ENCODE assay signal across 33 cellular contexts in the genomic region with DNA sequence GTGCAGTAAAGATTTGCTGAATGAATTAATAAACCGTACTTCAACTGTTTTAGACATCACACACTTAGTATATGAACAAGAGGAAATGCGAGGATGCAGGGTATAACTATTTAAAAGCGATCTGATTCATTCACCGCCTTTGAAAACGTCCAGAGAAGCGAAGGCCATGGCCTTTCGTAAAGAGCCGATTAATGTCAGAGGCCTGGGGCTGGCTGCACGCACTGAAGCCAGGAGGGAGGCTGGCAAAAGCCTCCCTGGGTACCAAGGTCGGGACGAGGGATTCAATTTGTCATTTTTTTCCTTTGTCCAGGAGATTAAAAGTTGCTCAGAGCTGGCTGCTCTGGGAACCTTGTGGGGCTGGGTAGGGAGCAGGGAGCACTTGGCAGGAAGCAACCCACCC.
"Had no signal": no experiment of that assay in that cellular context is flagged by ENCODE, and none has a peak within 500 bp of the region (broad histone marks: within the 10 kb centered on the region; RNA-seq: fewer than 3 reads in every experiment).

No MANE protein-coding gene starts in this region.

- H3K27me3 ChIP-seq: body of pancreas, brain microvascular endothelial cell, cardiac muscle cell had no signal

- DNase-seq: activated B cell treated with CpG ODN at 0.5 μM for 24 hours; activated CD4-positive, alpha-beta memory T cell treated with anti-CD3 and anti-CD28 coated beads for 36 hours; activated CD4-positive, alpha-beta T cell treated with anti-CD3 and anti-CD28 coated beads for 4 hours; activated CD4-positive, alpha-beta T cell treated with anti-CD3 and anti-CD28 coated beads, Interleukin-2, amount 10 ng/mL, durations not matched to agents 24 days and 14 days; activated CD4-positive, alpha-beta T cell treated with anti-CD3 and anti-CD28 coated beads, Interleukin-2, amount 50 U/mL, for 1 hour; activated CD4-positive, alpha-beta T cell treated with anti-CD3 and anti-CD28 coated beads, Interleukin-2, amount 50 U/mL, for 4 hours; activated CD4-positive, CD25-positive, alpha-beta regulatory T cell treated with anti-CD3 and anti-CD28 coated beads, Interleukin-2, amount 50 U/mL, for 72 hours; activated CD8-positive, alpha-beta memory T cell treated with anti-CD3 and anti-CD28 coated beads, Interleukin-2, amount 50 U/mL, for 4 hours; activated effector memory CD4-positive, alpha-beta T cell treated with anti-CD3 and anti-CD28 coated beads, Interleukin-2, amount 50 U/mL, for 16 hours; activated gamma-delta T cell treated with Interleukin-2 at 50 U/mL for 16 hours; activated naive CD4-positive, alpha-beta T cell; activated naive CD4-positive, alpha-beta T cell treated with anti-CD3 and anti-CD28 coated beads for 36 hours; activated naive CD4-positive, alpha-beta T cell treated with anti-CD3 and anti-CD28 coated beads, Interleukin-2, amount 50 U/mL, for 16 hours; activated naive CD8-positive, alpha-beta T cell treated with anti-CD3 and anti-CD28 coated beads for 36 hours; activated T-cell treated with anti-CD3 and anti-CD28 coated beads for 4 hours; activated T-cell treated with anti-CD3 and anti-CD28 coated beads, Interleukin-2, amount 50 U/mL, for 1 hour; activated T-cell treated with anti-CD3 and anti-CD28 coated beads, Interleukin-2, amount 50 U/mL, for 4 hours; activated T-cell treated with anti-CD3 and anti-CD28 coated beads, Interleukin-2, amount 50 U/mL, for 72 hours; amniotic stem cell; body of pancreas; brain microvascular endothelial cell; central memory CD4-positive, alpha-beta T cell; SW 1271; T-helper 1 cell; T-helper 2 cell; T-helper 9 cell had no signal

- H3K4me3 ChIP-seq: body of pancreas, cardiac muscle cell had no signal

- H3K4me1 Mint-ChIP-seq: activated B cell treated with CpG ODN at 0.5 μM for 24 hours; activated CD4-positive, alpha-beta T cell treated with anti-CD3 and anti-CD28 coated beads, Interleukin-2, amount 10 ng/mL, durations not matched to agents 24 days and 14 days; activated T-helper 17 cell treated with anti-CD3 and anti-CD28 coated beads, Interleukin-2, amount 50 U/mL, for 72 hours had no signal

- H3K36me3 ChIP-seq: brain microvascular endothelial cell, cardiac muscle cell had no signal

- H3K9me3 Mint-ChIP-seq: activated B cell treated with CpG ODN at 0.5 μM for 24 hours; activated CD4-positive, alpha-beta memory T cell treated with anti-CD3 and anti-CD28 coated beads for 36 hours; activated CD4-positive, alpha-beta T cell treated with anti-CD3 and anti-CD28 coated beads, Interleukin-2, amount 10 ng/mL, durations not matched to agents 24 days and 14 days; activated naive CD4-positive, alpha-beta T cell treated with anti-CD3 and anti-CD28 coated beads for 36 hours; activated naive CD8-positive, alpha-beta T cell treated with anti-CD3 and anti-CD28 coated beads for 36 hours; activated T-cell treated with anti-CD3 and anti-CD28 coated beads, Interleukin-2, amount 50 U/mL, for 4 hours; activated T-helper 1 cell treated with anti-CD3 and anti-CD28 coated beads, Interleukin-12 subunit alpha, Interleukin-12 subunit beta, Interleukin-2, Interleukin-4 antibody, amounts not matched to agents 30 ng/mL and 10 ng/mL and 1 ng/mL, durations not matched to agents 14 hours and 24 hours and 36 hours; activated T-helper 17 cell treated with anti-CD3 and anti-CD28 coated beads, Interleukin-2, amount 50 U/mL, for 72 hours; T-helper 1 cell treated with Interleukin-12 subunit alpha and Interleukin-12 subunit beta and Interleukin-4 antibody, amounts not matched to agents 30 μg/mL and 1 μg/mL, for 36 hours; T-helper 2 cell treated with Interferon-gamma antibody and Interleukin-4, amounts not matched to agents 5 μg/mL and 100 μg/mL, for 36 hours had no signal

- H3K27ac ChIP-seq: body of pancreas, brain microvascular endothelial cell, cardiac muscle cell, VCaP had no signal

- H3K27ac Mint-ChIP-seq: activated B cell treated with CpG ODN at 0.5 μM for 24 hours; activated CD4-positive, alpha-beta memory T cell treated with anti-CD3 and anti-CD28 coated beads for 36 hours; activated CD4-positive, alpha-beta T cell treated with anti-CD3 and anti-CD28 coated beads, Interleukin-2, amount 10 ng/mL, durations not matched to agents 24 days and 14 days; activated naive CD4-positive, alpha-beta T cell treated with anti-CD3 and anti-CD28 coated beads for 36 hours; activated naive CD4-positive, alpha-beta T cell treated with anti-CD3 and anti-CD28 coated beads, Interleukin-2, amount 50 U/mL, for 72 hours; activated naive CD8-positive, alpha-beta T cell treated with anti-CD3 and anti-CD28 coated beads for 36 hours; activated T-cell treated with anti-CD3 and anti-CD28 coated beads, Interleukin-2, amount 50 U/mL, for 72 hours; activated T-helper 1 cell treated with anti-CD3 and anti-CD28 coated beads, Interleukin-12 subunit alpha, Interleukin-12 subunit beta, Interleukin-2, Interleukin-4 antibody, amounts not matched to agents 30 ng/mL and 10 ng/mL and 1 ng/mL, durations not matched to agents 14 hours and 24 hours and 36 hours; activated T-helper 17 cell treated with anti-CD3 and anti-CD28 coated beads, Interleukin-2, amount 50 U/mL, for 72 hours; T-helper 1 cell treated with Interleukin-12 subunit alpha and Interleukin-12 subunit beta and Interleukin-4 antibody, amounts not matched to agents 30 μg/mL and 1 μg/mL, for 36 hours; T-helper 2 cell treated with Interferon-gamma antibody and Interleukin-4, amounts not matched to agents 5 μg/mL and 100 μg/mL, for 36 hours had no signal

- H3K9me3 ChIP-seq: body of pancreas had no signal

- H3K4me3 Mint-ChIP-seq: activated B cell treated with CpG ODN at 0.5 μM for 24 hours; activated CD4-positive, alpha-beta memory T cell treated with anti-CD3 and anti-CD28 coated beads for 36 hours; activated CD4-positive, alpha-beta T cell treated with anti-CD3 and anti-CD28 coated beads, Interleukin-2, amount 10 ng/mL, durations not matched to agents 24 days and 14 days; activated naive CD4-positive, alpha-beta T cell treated with anti-CD3 and anti-CD28 coated beads for 36 hours; activated naive CD8-positive, alpha-beta T cell treated with anti-CD3 and anti-CD28 coated beads for 36 hours; activated T-cell treated with anti-CD3 and anti-CD28 coated beads, Interleukin-2, amount 50 U/mL, for 4 hours; activated T-cell treated with anti-CD3 and anti-CD28 coated beads, Interleukin-2, amount 50 U/mL, for 72 hours; activated T-helper 1 cell treated with anti-CD3 and anti-CD28 coated beads, Interleukin-12 subunit alpha, Interleukin-12 subunit beta, Interleukin-2, Interleukin-4 antibody, amounts not matched to agents 30 ng/mL and 10 ng/mL and 1 ng/mL, durations not matched to agents 14 hours and 24 hours and 36 hours; activated T-helper 17 cell treated with anti-CD3 and anti-CD28 coated beads, Interleukin-2, amount 50 U/mL, for 72 hours; T-helper 1 cell treated with Interleukin-12 subunit alpha and Interleukin-12 subunit beta and Interleukin-4 antibody, amounts not matched to agents 30 μg/mL and 1 μg/mL, for 36 hours; T-helper 2 cell treated with Interferon-gamma antibody and Interleukin-4, amounts not matched to agents 5 μg/mL and 100 μg/mL, for 36 hours had no signal

- H3K27me3 Mint-ChIP-seq: activated CD4-positive, alpha-beta T cell treated with anti-CD3 and anti-CD28 coated beads, Interleukin-2, amount 10 ng/mL, durations not matched to agents 24 days and 14 days had no signal

- H3K36me3 Mint-ChIP-seq: activated CD4-positive, alpha-beta memory T cell treated with anti-CD3 and anti-CD28 coated beads for 36 hours; activated naive CD4-positive, alpha-beta T cell treated with anti-CD3 and anti-CD28 coated beads, Interleukin-2, amount 50 U/mL, for 72 hours; activated naive CD8-positive, alpha-beta T cell treated with anti-CD3 and anti-CD28 coated beads for 36 hours had no signal

- H3K4me1 ChIP-seq: body of pancreas had no signal
